ENCODE assay signal across 8 cellular contexts in the genomic region with DNA sequence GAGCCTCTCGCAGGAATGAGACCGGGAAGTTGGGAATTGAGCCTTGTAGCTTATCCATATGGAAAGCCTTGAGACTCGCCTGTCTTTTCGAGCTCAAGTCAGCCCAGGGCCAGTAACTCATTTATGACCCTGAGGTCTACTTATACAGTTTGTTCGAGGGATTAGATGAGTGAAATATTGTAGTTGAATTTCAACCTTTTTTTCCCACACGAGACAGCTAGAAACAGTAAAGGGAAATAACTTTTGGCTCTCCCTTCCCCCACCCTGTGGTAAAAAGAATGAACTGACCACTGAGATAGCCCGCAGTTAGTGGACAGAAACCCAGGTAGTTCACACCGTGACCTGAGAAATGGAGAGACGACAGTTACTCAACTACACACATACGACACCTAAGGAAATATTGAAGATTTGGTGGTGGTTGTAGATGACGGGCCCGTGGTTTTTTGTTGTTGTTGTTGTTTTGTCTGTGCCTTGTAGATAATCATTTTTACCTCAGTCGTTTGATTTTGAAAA. TPM values are rescaled to one million over a fixed set of nuclear protein-coding genes. Genes with fewer than 3 reads are reported as not detected.
DNase-seq lines count a peak whose midpoint lies in the region; ATAC-seq, FAIRE-seq and TF ChIP-seq lines count a peak whose summit lies in the region.

No MANE protein-coding gene starts in this region.

- peaks cover 12 to 23% of the 10 kb centered on the region in 2 experiments for H3K4me1 Mint-ChIP-seq in H9

- peaks cover 23 to 45% (median 45%) of the 10 kb centered on the region in 3 experiments for H3K36me3 Mint-ChIP-seq in H9 (ENCODE audit: insufficient read depth in 1 of 3, low read depth in 3 of 3)

- no peak for TF ChIP-seq EP300 in A549 (IDR thresholded peaks at IDR 0.05)

- peaks cover 27% of the 10 kb centered on the region for H3K36me3 ChIP-seq in WERI-Rb-1
- peaks cover 5% of the 10 kb centered on the region for H3K36me3 ChIP-seq in rectal smooth muscle tissue (ENCODE audit: control insufficient read depth, insufficient read depth, low read length)

- H2BK15ac ChIP-seq in H9 (ENCODE audit: low read depth, low read length) = no peak overlapping the region

- H3K27ac ChIP-seq in A549 = peak overlapping the region; percentile 99 to 100
- no peak overlapping the region for H3K27ac ChIP-seq in H9 (ENCODE audit: insufficient read length, low read depth, low read length)
- H3K27ac ChIP-seq in WERI-Rb-1 = peak overlapping the region; percentile 96
- H3K27ac ChIP-seq in rectal smooth muscle tissue (ENCODE audit: low read depth, low read length) = peak overlapping the region; percentile 96

- CTCF ChIA-PET in A549 (lab: Yijun Ruan, JAX) = interaction anchor here (0.6 to 1.4 kb wide), 3 partner anchors 8 to 14 kb away, joined by 3 to 5 read pairs (median 4); no protein-coding TSS in a partner anchor

- DNase-seq in A549 (ENCODE audit: low read depth in 1 of 2, low spot score in 1 of 2) (peak; percentile 25 to 48), H9 (no peak), WERI-Rb-1 (no peak), fibroblast of the aortic adventitia (ENCODE audit: low read depth) (peak; percentile 48), HPDE6-E6E7 (ENCODE audit: extremely low spot score) (no peak), NCI-H446 treated with DMSO at 0.1 percent for 48 hours (lab: John Stamatoyannopoulos, UW) (no peak)

- no peaks in the 10 kb centered on the region for H3K79me1 ChIP-seq in H9 (ENCODE audit: insufficient read depth, low read depth, low read length, poor library complexity, severe bottlenecking)

- 0 out of 2 replicates have a peak overlapping the region, but pooled peaks have one; percentile 90 for H3K14ac ChIP-seq in H9 (ENCODE audit: insufficient read depth, low read length)

- H3T11ph ChIP-seq in H9 (ENCODE audit: low read length) = no peak overlapping the region

- no peaks in the 10 kb centered on the region for H3K9me3 Mint-ChIP-seq in H9

- no peak overlapping the region for H4K91ac ChIP-seq in H9 (ENCODE audit: insufficient read length, low read depth, low read length)

- H3K9ac ChIP-seq in H9 (ENCODE audit: extremely low read depth, insufficient read length, low read length) = peak overlapping the region; percentile 77
- peak overlapping the region; percentile 42 for H3K9ac ChIP-seq in rectal smooth muscle tissue (ENCODE audit: low read length)

- peak overlapping the region in 2 of 3 experiments; percentile 7 to 24; a peak in 2 of 7 replicates for H3K27ac Mint-ChIP-seq in H9

- WGBS in A549 (ENCODE audit: missing lambda C conversion rate) = 2% methylated on average over 13 of the region's 13 CpGs
- WGBS in H9 (ENCODE audit: extremely low coverage, insufficient read length, low lambda C conversion rate) = no CpG with 5 or more reads among the region's 13 CpGs

- H3K27me3 ChIP-seq in H9 (ENCODE audit: insufficient read depth, low read length) (no peaks in the 10 kb centered on the region), WERI-Rb-1 (ENCODE audit: insufficient read depth, low read depth, severe bottlenecking) (no peaks in the 10 kb centered on the region), rectal smooth muscle tissue (ENCODE audit: control insufficient read depth, insufficient read depth, low read length) (no peaks in the 10 kb centered on the region)

- H3K4me3 Mint-ChIP-seq in H9 = peak overlapping the region; percentile 90 to 93

- peaks cover 4% of the 10 kb centered on the region; the same call in 1 of the 2 replicates for H3K79me2 ChIP-seq in H9 (ENCODE audit: insufficient read depth, low read length)

- H4K5ac ChIP-seq in H9 (ENCODE audit: insufficient read length, low read depth, low read length) = no peak overlapping the region

- H2BK120ac ChIP-seq in H9 (ENCODE audit: low read depth, low read length, poor library complexity, severe bottlenecking) = no peak overlapping the region

- H2AK5ac ChIP-seq in H9 (ENCODE audit: insufficient read length, low read length) = no peak overlapping the region

- no peak overlapping the region for H3K23ac ChIP-seq in H9 (ENCODE audit: insufficient read length, low read depth, low read length)

- H2BK5ac ChIP-seq in H9 (ENCODE audit: insufficient read length, low read length) = no peak overlapping the region

- H3K23me2 ChIP-seq in H9 (ENCODE audit: insufficient read length, low read depth, low read length, poor library complexity, severe bottlenecking) = peaks cover 14% of the 10 kb centered on the region

- no peak for TF ChIP-seq RAD21 in A549 (conservative IDR thresholded peaks at IDR 0.05 in 1 of 2, IDR thresholded peaks at IDR 0.05 in 1 of 2)

- no peak overlapping the region for H3K4ac ChIP-seq in H9 (ENCODE audit: low read depth, low read length)

- peak overlapping the region; percentile 41 for H3K18ac ChIP-seq in H9 (ENCODE audit: insufficient read length, low read depth, low read length)

- H3K27me3 Mint-ChIP-seq in H9 (ENCODE audit: low read depth) = no peaks in the 10 kb centered on the region

- H3K4me2 ChIP-seq in A549 = peak overlapping the region; percentile 96
- peak overlapping the region; percentile 83 for H3K4me2 ChIP-seq in H9 (ENCODE audit: insufficient read depth, insufficient read length, low read length)

- POLR2A ChIA-PET in A549 (lab: Yijun Ruan, JAX) = interaction anchor here (0.6 to 1.6 kb wide), 4 partner anchors 9 to 126 kb away, joined by 3 to 14 read pairs (median 4); a partner anchor contains a TSS

- peaks cover 36% of the 10 kb centered on the region for H3K4me1 ChIP-seq in A549
- H3K4me1 ChIP-seq in H9 (ENCODE audit: insufficient read depth, low read length) = no peaks in the 10 kb centered on the region
- peaks cover 33% of the 10 kb centered on the region for H3K4me1 ChIP-seq in rectal smooth muscle tissue (ENCODE audit: control insufficient read depth, insufficient read depth, low read length)

- H4K20me1 ChIP-seq in H9 (ENCODE audit: control insufficient read depth, insufficient read depth, insufficient read length) = no peaks in the 10 kb centered on the region

- no peak overlapping the region for H3K56ac ChIP-seq in H9 (ENCODE audit: insufficient read length, low read depth, low read length)

- no peak for TF ChIP-seq CTCF in A549 (IDR thresholded peaks at IDR 0.05)
- TF ChIP-seq CTCF in H9 (conservative IDR thresholded peaks at IDR 0.05) = peak; percentile 22; the same call in 2 of the 3 replicates
- TF ChIP-seq CTCF in WERI-Rb-1 (IDR thresholded peaks at IDR 0.05; ENCODE audit: low read depth, low read length) = no peak
- no peak for TF ChIP-seq CTCF in fibroblast of the aortic adventitia (IDR thresholded peaks at IDR 0.05; ENCODE audit: insufficient read depth, low read length)

- no peak for FAIRE-seq in A549 (lab: Jason Lieb, UNC)

- H3K9me3 ChIP-seq in A549 (no peaks in the 10 kb centered on the region), H9 (ENCODE audit: control insufficient read depth, low read depth, low read length) (no peaks in the 10 kb centered on the region), WERI-Rb-1 (ENCODE audit: severe bottlenecking) (no peaks in the 10 kb centered on the region)

- no peak overlapping the region for H2BK12ac ChIP-seq in H9 (ENCODE audit: insufficient read length, low read depth, low read length)

- ATAC-seq in A549 (peak; percentile 16 to 28), HG03457 (IDR thresholded peaks at IDR 0.05; ENCODE audit: unreplicated experiment) (no peak)

- no peak for TF ChIP-seq POLR2A in A549 (IDR thresholded peaks at IDR 0.05; ENCODE audit: low read length)

- no peak overlapping the region for H2AFZ ChIP-seq in H9 (ENCODE audit: low read length)

- H3K4me3 ChIP-seq in A549 (peak overlapping the region; percentile 98), WERI-Rb-1 (ENCODE audit: low read depth, low read length) (peak overlapping the region; percentile 71), fibroblast of the aortic adventitia (ENCODE audit: low read depth, low read length) (peak overlapping the region; percentile 83), rectal smooth muscle tissue (ENCODE audit: low read length) (peak overlapping the region; percentile 92)

- H4K8ac ChIP-seq in H9 (replicated peaks; ENCODE audit: insufficient read length, low read depth, low read length) = no peak overlapping the region

- H2BK20ac ChIP-seq in H9 (ENCODE audit: low read depth, low read length, poor library complexity, severe bottlenecking) = no peak overlapping the region

TF ChIP-seq in A549, 52 proteins besides CTCF, POLR2A, EP300 and RAD21:
- TF ChIP-seq, protein P1, sequence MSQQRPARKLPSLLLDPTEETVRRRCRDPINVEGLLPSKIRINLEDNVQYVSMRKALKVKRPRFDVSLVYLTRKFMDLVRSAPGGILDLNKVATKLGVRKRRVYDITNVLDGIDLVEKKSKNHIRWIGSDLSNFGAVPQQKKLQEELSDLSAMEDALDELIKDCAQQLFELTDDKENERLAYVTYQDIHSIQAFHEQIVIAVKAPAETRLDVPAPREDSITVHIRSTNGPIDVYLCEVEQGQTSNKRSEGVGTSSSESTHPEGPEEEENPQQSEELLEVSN (IDR thresholded peaks at IDR 0.05; ENCODE audit: borderline replicate concordance, low read depth) = 0 out of 2 replicates have a peak, but pooled peaks have one; percentile 10
- TF ChIP-seq, protein P2, sequence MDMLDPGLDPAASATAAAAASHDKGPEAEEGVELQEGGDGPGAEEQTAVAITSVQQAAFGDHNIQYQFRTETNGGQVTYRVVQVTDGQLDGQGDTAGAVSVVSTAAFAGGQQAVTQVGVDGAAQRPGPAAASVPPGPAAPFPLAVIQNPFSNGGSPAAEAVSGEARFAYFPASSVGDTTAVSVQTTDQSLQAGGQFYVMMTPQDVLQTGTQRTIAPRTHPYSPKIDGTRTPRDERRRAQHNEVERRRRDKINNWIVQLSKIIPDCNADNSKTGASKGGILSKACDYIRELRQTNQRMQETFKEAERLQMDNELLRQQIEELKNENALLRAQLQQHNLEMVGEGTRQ (IDR thresholded peaks at IDR 0.05) = 0 out of 2 replicates have a peak, but pooled peaks have one; percentile 5
- no peak for TF ChIP-seq FOXS1 (CRISPR knock-in tag; IDR thresholded peaks at IDR 0.05)
- no peak for TF ChIP-seq ZSCAN20 (CRISPR knock-in tag; IDR thresholded peaks at IDR 0.05)
- no peak for TF ChIP-seq ZNF302 (CRISPR knock-in tag; IDR thresholded peaks at IDR 0.05)
- peak; percentile 52 for TF ChIP-seq CHD2 (IDR thresholded peaks at IDR 0.05; ENCODE audit: low read length, partially characterized antibody)
- TF ChIP-seq RFX5 (IDR thresholded peaks at IDR 0.05) = no peak
- TF ChIP-seq ZFP36 (IDR thresholded peaks at IDR 0.05; ENCODE audit: borderline replicate concordance, partially characterized antibody) = no peak
- TF ChIP-seq PHF8 (IDR thresholded peaks at IDR 0.05; ENCODE audit: borderline replicate concordance, low read depth) = no peak

RNA-seq across cellular contexts. Expression of a gene that starts 0.8 kb away (rescaled TPM):
- polyA plus RNA-seq in A549 (2011; rRNA removed) = 91.3 and 114 TPM in 2 replicates
- polyA plus RNA-seq in A549 (2012; cell fraction: cytosol; rRNA removed) = 32.7 and 33.0 TPM in 2 replicates
- polyA plus RNA-seq in A549 (2012; cell fraction: nucleus; rRNA removed) = 8.7 and 11.4 TPM in 2 replicates
- 88.5 to 107 TPM (median 90.6 TPM) in 3 replicates for polyA plus RNA-seq in A549 (2017; fragmentation: RNase III; extraction: RNeasy Plus Mini Kit Qiagen cat#74134 plus additional on column Dnase treatment)
- 20.6 and 23.1 TPM in 2 replicates for polyA minus RNA-seq in A549 (2011; rRNA and poly(A)+ RNA removed)
- total RNA-seq in H9 (2021) = 114 and 129 TPM in 2 replicates
- total RNA-seq in fibroblast of the aortic adventitia (ENCODE audit: low replicate concordance) = 36.7 and 62.9 TPM in 2 replicates

Comparison
In these comparisons a context has a peak if more than half of its experiments do, and no peak if none do; other contexts are left out.
1. DNase-seq: peak in A549 (2 of 2) and fibroblast of the aortic adventitia (single experiment); none in H9 (single experiment), WERI-Rb-1 (single experiment), HPDE6-E6E7 (single experiment) and NCI-H446 treated with DMSO at 0.1 percent for 48 hours (single experiment).
2. Peak in every context shown above with its lines, with median percentiles within 50 percentile points of each other: H3K4me3 ChIP-seq.